ENCODE assay signal across 10 cellular contexts in the genomic region with DNA sequence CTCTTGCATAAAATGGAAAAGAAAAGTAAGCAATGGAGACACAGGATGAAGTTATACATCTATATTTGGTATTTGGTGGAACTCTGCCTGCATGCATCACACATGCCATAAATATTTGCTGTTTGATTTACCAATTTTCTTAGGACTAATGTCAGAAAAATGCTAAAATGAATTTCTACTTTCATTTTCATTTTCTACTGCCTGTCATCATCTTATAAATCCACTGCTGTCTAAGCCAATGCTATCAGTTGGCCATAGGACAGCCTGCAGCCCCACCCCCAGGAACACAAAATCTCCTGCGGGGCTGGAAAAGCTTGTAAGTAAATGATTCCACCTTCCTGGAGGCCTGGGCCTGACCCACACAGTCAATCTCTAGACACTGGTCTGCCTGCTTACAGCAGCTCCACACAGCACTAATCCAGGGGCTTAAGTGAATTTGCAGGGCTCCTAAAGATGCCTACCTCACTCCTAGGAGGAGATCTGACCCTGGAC.
A peak's percentile ranks its signal among the peaks of the same experiment; 100 is the strongest.
DNase-seq lines count a peak whose midpoint lies in the region; ATAC-seq and TF ChIP-seq lines count a peak whose summit lies in the region.
"Had no signal": no experiment of that assay in that cellular context is flagged by ENCODE, and none has a peak within 500 bp of the region (broad histone marks: within the 10 kb centered on the region; RNA-seq: fewer than 3 reads in every experiment).

No MANE protein-coding gene starts in this region.

- H3K36me3 ChIP-seq in ACC112 (ENCODE audit: insufficient read depth, low read length) (no peaks in the 10 kb centered on the region), HEK293 (ENCODE audit: control insufficient read depth in 2 of 2, insufficient read depth in 1 of 2, low read length in 2 of 2) (no peaks in the 10 kb centered on the region), adrenal gland (replicated peaks in 1 of 2) (no peaks in the 10 kb centered on the region)

- no peak for TF ChIP-seq POLR2A in adrenal gland (IDR thresholded peaks at IDR 0.05)

- no peaks in the 10 kb centered on the region for H3K79me2 ChIP-seq in ACC112 (ENCODE audit: control insufficient read depth, insufficient read depth, low read length, unreplicated experiment)

- POLR2A ChIA-PET in HEK293 (lab: Yijun Ruan, JAX) = no interaction called here

- CTCF ChIA-PET in HEK293 (lab: Yijun Ruan, JAX) = no interaction called here

- DNase-seq in adrenal gland (peak in 4 of 7 donors; percentile 4 to 61 (median 21)), kidney tubule cell (ENCODE audit: low spot score) (peak; percentile 81), inferior parietal cortex (ENCODE audit: extremely low spot score) (no peak), HUDEP-2 (lab: John Stamatoyannopoulos, UW; ENCODE audit: unreplicated experiment in 76 of 76) (no peak)
- no peak for DNase-seq in activated CD8-positive, alpha-beta memory T cell treated with anti-CD3 and anti-CD28 coated beads, Interleukin-2, amount 50 U/mL, for 48 hours
- DNase-seq: NCI-H1092 treated with DMSO at 0.1 percent for 48 hours; stimulated activated CD4-positive, alpha-beta T cell treated with anti-CD3 and anti-CD28 coated beads, Interleukin-2, amount 100 ng/mL, for 48 hours had no signal

- H3K27me3 ChIP-seq in ACC112 (ENCODE audit: insufficient read depth, low read length) = no peaks in the 10 kb centered on the region
- H3K27me3 ChIP-seq in adrenal gland = no peaks in the 10 kb centered on the region

- peaks cover 28% of the 10 kb centered on the region for H3K4me1 ChIP-seq in ACC112 (ENCODE audit: control insufficient read depth, insufficient read depth, low read length, unreplicated experiment)
- H3K4me1 ChIP-seq in HEK293 (ENCODE audit: control insufficient read depth, insufficient read depth, low read length) = 0 out of 2 replicates have a peak, but pooled peaks cover 6% of the 10 kb centered on the region
- H3K4me1 ChIP-seq in adrenal gland (replicated peaks in 1 of 2) = peaks cover 0 to 13% of the 10 kb centered on the region in 2 donors

- no peak for TF ChIP-seq CTCF in HEK293 (tag by site-specific recombination; IDR thresholded peaks at IDR 0.05)
- TF ChIP-seq CTCF in adrenal gland (IDR thresholded peaks at IDR 0.05) = no peak

- peak overlapping the region; percentile 55 for H2AFZ ChIP-seq in ACC112 (ENCODE audit: low read length, unreplicated experiment)

- H3K27ac ChIP-seq in ACC112 (ENCODE audit: low read depth, low read length) = peak overlapping the region; percentile 40
- no peak overlapping the region for H3K27ac ChIP-seq in HEK293 (ENCODE audit: extremely low read depth, low read depth, low read length)
- peak overlapping the region in 1 of 5 donors; percentile 2 for H3K27ac ChIP-seq in adrenal gland

- intact Hi-C loops in adrenal gland (cut with DNase I) = no loop called here

- H3K4me3 ChIP-seq in ACC112 (ENCODE audit: low read depth, low read length) (peak overlapping the region; percentile 25), HEK293 (ENCODE audit: low read depth, low read length) (no peak overlapping the region), adrenal gland (no peak overlapping the region)

- H3K9me3 ChIP-seq in HEK293 (ENCODE audit: control insufficient read depth, insufficient read depth, low read depth, low read length) (no peaks in the 10 kb centered on the region), adrenal gland (replicated peaks in 1 of 3) (no peaks in the 10 kb centered on the region)

- 37 to 56% (median 44%) methylated on average over 1 of the region's 1 CpG for WGBS in adrenal gland, 4 donors

- no peak for ATAC-seq in GM18870 (IDR thresholded peaks at IDR 0.05; ENCODE audit: unreplicated experiment)

TF ChIP-seq in HEK293, 187 proteins besides CTCF, POLR2A, EP300 and RAD21:
- TF ChIP-seq, protein P1, sequence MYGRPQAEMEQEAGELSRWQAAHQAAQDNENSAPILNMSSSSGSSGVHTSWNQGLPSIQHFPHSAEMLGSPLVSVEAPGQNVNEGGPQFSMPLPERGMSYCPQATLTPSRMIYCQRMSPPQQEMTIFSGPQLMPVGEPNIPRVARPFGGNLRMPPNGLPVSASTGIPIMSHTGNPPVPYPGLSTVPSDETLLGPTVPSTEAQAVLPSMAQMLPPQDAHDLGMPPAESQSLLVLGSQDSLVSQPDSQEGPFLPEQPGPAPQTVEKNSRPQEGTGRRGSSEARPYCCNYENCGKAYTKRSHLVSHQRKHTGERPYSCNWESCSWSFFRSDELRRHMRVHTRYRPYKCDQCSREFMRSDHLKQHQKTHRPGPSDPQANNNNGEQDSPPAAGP (tag by site-specific recombination; IDR thresholded peaks at IDR 0.05) = no peak
- peak; percentile 78 for TF ChIP-seq GLIS1 (tag by site-specific recombination; IDR thresholded peaks at IDR 0.05)
- TF ChIP-seq, protein P2, sequence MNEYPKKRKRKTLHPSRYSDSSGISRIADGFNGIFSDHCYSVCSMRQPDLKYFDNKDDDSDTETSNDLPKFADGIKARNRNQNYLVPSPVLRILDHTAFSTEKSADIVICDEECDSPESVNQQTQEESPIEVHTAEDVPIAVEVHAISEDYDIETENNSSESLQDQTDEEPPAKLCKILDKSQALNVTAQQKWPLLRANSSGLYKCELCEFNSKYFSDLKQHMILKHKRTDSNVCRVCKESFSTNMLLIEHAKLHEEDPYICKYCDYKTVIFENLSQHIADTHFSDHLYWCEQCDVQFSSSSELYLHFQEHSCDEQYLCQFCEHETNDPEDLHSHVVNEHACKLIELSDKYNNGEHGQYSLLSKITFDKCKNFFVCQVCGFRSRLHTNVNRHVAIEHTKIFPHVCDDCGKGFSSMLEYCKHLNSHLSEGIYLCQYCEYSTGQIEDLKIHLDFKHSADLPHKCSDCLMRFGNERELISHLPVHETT (tag by site-specific recombination; IDR thresholded peaks at IDR 0.05) = no peak
- TF ChIP-seq ZIC2 (tag by site-specific recombination; IDR thresholded peaks at IDR 0.05) = peak; percentile 22; the same call in 1 of the 2 replicates

Comparison
In these comparisons a context has a peak if more than half of its experiments do, and no peak if none do; other contexts are left out.
1. DNase-seq: peak in adrenal gland (4 of 7) and kidney tubule cell (single experiment); none in inferior parietal cortex (single experiment), activated CD8-positive, alpha-beta memory T cell treated with anti-CD3 and anti-CD28 coated beads, Interleukin-2, amount 50 U/mL, for 48 hours (single experiment) and HUDEP-2 (0 of 76).